In genomic region chr15:67305506-67305905, GRCh38 we compare ENCODE assay signal across 24 cellular contexts. TPM values are rescaled to one million over a fixed set of nuclear protein-coding genes. Genes with fewer than 3 reads are reported as not detected.
"Had no signal": no experiment of that assay in that cellular context is flagged by ENCODE, and none has a peak within 500 bp of the region (broad histone marks: within the 10 kb centered on the region; RNA-seq: fewer than 3 reads in every experiment).

No MANE protein-coding gene starts in this region.

- H3K27ac ChIP-seq: ascending aorta, body of pancreas, PC-9, SJSA1 had no signal

- H3K27ac Mint-ChIP-seq: activated CD8-positive, alpha-beta T cell treated with anti-CD3 and anti-CD28 coated beads, Interleukin-2, amount 10 ng/mL, durations not matched to agents 7 days and 5 days; activated naive CD4-positive, alpha-beta T cell treated with anti-CD3 and anti-CD28 coated beads, Interleukin-2, amount 50 U/mL, for 24 hours; T-helper 1 cell treated with Interleukin-12 subunit alpha and Interleukin-12 subunit beta and Interleukin-4 antibody, amounts not matched to agents 30 μg/mL and 1 μg/mL, for 36 hours had no signal

- ATAC-seq: activated CD4-positive, CD25-positive, alpha-beta regulatory T cell treated with anti-CD3 and anti-CD28 coated beads, Interleukin-2, amount 50 U/mL, for 24 hours; activated CD8-positive, alpha-beta T cell treated with anti-CD3 and anti-CD28 coated beads, Interleukin-2, amount 10 ng/mL, durations not matched to agents 7 days and 5 days; body of pancreas; Right ventricle myocardium inferior had no signal

- H3K27me3 ChIP-seq: ascending aorta, body of pancreas, SJSA1 had no signal

- H3K9me3 ChIP-seq: ascending aorta, body of pancreas, SJSA1 had no signal

- H3K27me3 Mint-ChIP-seq: central memory CD8-positive, alpha-beta T cell had no signal

- H3K4me2 ChIP-seq: PC-9 had no signal

- H2AFZ ChIP-seq: PC-9 had no signal

- DNase-seq: activated CD4-positive, alpha-beta T cell treated with anti-CD3 and anti-CD28 coated beads for 4 hours; activated CD8-positive, alpha-beta memory T cell treated with anti-CD3 and anti-CD28 coated beads, Interleukin-2, amount 50 U/mL, for 48 hours; activated CD8-positive, alpha-beta T cell treated with anti-CD3 and anti-CD28 coated beads, Interleukin-2, amount 10 ng/mL, durations not matched to agents 7 days and 5 days; activated effector memory CD4-positive, alpha-beta T cell treated with Interleukin-2 at 50 U/mL for 16 hours; activated naive CD4-positive, alpha-beta T cell; activated T-cell treated with anti-CD3 and anti-CD28 coated beads, Interleukin-2, amount 50 U/mL, for 1 hour; amniotic stem cell; body of pancreas; Kasumi-1; KBM-7; NCI-H1105 treated with DMSO at 0.1 percent for 48 hours; NCI-H1436 treated with DMSO at 0.1 percent for 48 hours; NCI-H1930; NCI-H2171; NCI-H226; PC-9; RPMI8226 had no signal

- H3K36me3 ChIP-seq: ascending aorta, SJSA1 had no signal

- H3K4me1 ChIP-seq: ascending aorta, body of pancreas, SJSA1 had no signal

- H3K4me1 Mint-ChIP-seq: activated naive CD4-positive, alpha-beta T cell treated with anti-CD3 and anti-CD28 coated beads, Interleukin-2, amount 50 U/mL, for 24 hours; central memory CD8-positive, alpha-beta T cell had no signal

- H3K9me3 Mint-ChIP-seq: activated naive CD4-positive, alpha-beta T cell treated with anti-CD3 and anti-CD28 coated beads, Interleukin-2, amount 50 U/mL, for 24 hours; central memory CD8-positive, alpha-beta T cell; T-helper 1 cell treated with Interleukin-12 subunit alpha and Interleukin-12 subunit beta and Interleukin-4 antibody, amounts not matched to agents 30 μg/mL and 1 μg/mL, for 36 hours had no signal

- H3K4me3 Mint-ChIP-seq: activated CD8-positive, alpha-beta T cell treated with anti-CD3 and anti-CD28 coated beads, Interleukin-2, amount 10 ng/mL, durations not matched to agents 7 days and 5 days; activated naive CD4-positive, alpha-beta T cell treated with anti-CD3 and anti-CD28 coated beads, Interleukin-2, amount 50 U/mL, for 24 hours; central memory CD8-positive, alpha-beta T cell; T-helper 1 cell treated with Interleukin-12 subunit alpha and Interleukin-12 subunit beta and Interleukin-4 antibody, amounts not matched to agents 30 μg/mL and 1 μg/mL, for 36 hours had no signal

- H3K4me3 ChIP-seq: ascending aorta, body of pancreas, PC-9, SJSA1 had no signal

RNA-seq across cellular contexts. Expression of gene IQCH, which starts 50.9 kb away (rescaled TPM):
- total RNA-seq: ascending aorta had no signal
